In the genomic region with DNA sequence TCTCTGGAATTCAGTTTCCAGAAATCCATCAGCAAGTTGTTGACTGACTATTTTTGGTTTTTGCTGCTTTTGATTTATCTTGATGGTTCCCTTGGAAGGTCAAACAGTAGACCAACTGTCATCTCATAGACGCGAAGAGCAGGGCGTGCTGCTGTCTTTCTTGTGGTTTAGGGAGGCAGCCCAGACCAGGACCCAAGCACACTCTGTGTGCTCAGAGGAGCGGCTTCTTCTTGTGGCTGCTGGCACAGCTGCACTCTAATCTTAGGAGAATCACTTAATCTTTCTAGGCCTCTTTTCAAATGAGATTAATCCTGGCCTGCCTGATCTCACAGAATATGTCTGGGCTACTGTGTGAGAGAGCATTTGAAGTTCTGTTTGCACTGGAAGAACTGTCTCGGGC, we compare ENCODE assay signal across 17 cellular contexts.
DNase-seq lines count a peak whose midpoint lies in the region; ATAC-seq and TF ChIP-seq lines count a peak whose summit lies in the region.
"Had no signal": no experiment of that assay in that cellular context is flagged by ENCODE, and none has a peak within 500 bp of the region (broad histone marks: within the 10 kb centered on the region; RNA-seq: fewer than 3 reads in every experiment).

No MANE protein-coding gene starts in this region.

- H3K9me3 Mint-ChIP-seq in GM23338 (no peaks in the 10 kb centered on the region), nephron (no peaks in the 10 kb centered on the region)
- no peaks in the 10 kb centered on the region for H3K9me3 Mint-ChIP-seq in activated CD8-positive, alpha-beta memory T cell treated with anti-CD3 and anti-CD28 coated beads, Interleukin-2, amount 10 ng/mL, durations not matched to agents 7 days and 5 days (ENCODE audit: low read depth)
- H3K9me3 Mint-ChIP-seq: activated naive CD4-positive, alpha-beta T cell treated with anti-CD3 and anti-CD28 coated beads, Interleukin-2, amount 10 ng/mL, durations not matched to agents 7 days and 5 days had no signal

- H2AFZ ChIP-seq in GM23338, result no peak overlapping the region

- no peaks in the 10 kb centered on the region for H3K9me2 ChIP-seq in GM23338 (ENCODE audit: insufficient read depth)

- H3K79me2 ChIP-seq in GM23338 (replicated peaks; ENCODE audit: insufficient read depth), result peaks cover 20% of the 10 kb centered on the region

- no peaks in the 10 kb centered on the region for H3K9me3 ChIP-seq in sigmoid colon
- H3K9me3 ChIP-seq: left lung had no signal

- peaks cover 38% of the 10 kb centered on the region; the same call in 2 of the 3 replicates for H3K36me3 Mint-ChIP-seq in GM23338 (ENCODE audit: low read depth)
- H3K36me3 Mint-ChIP-seq in nephron (ENCODE audit: low read depth), result peaks cover 74% of the 10 kb centered on the region
- peaks cover 24% of the 10 kb centered on the region for H3K36me3 Mint-ChIP-seq in activated CD8-positive, alpha-beta memory T cell treated with anti-CD3 and anti-CD28 coated beads, Interleukin-2, amount 10 ng/mL, durations not matched to agents 7 days and 5 days

- H3K4me1 Mint-ChIP-seq in GM23338 (peaks cover 2% of the 10 kb centered on the region; the same call in 2 of the 3 replicates), nephron (peaks cover 14% of the 10 kb centered on the region)
- H3K4me1 Mint-ChIP-seq in activated CD8-positive, alpha-beta memory T cell treated with anti-CD3 and anti-CD28 coated beads, Interleukin-2, amount 10 ng/mL, durations not matched to agents 7 days and 5 days, result peaks cover 4% of the 10 kb centered on the region

- H3K4me3 Mint-ChIP-seq in GM23338 (no peak overlapping the region), nephron (no peak overlapping the region)
- no peak overlapping the region for H3K4me3 Mint-ChIP-seq in activated CD8-positive, alpha-beta memory T cell treated with anti-CD3 and anti-CD28 coated beads, Interleukin-2, amount 10 ng/mL, durations not matched to agents 7 days and 5 days
- H3K4me3 Mint-ChIP-seq: activated naive CD4-positive, alpha-beta T cell treated with anti-CD3 and anti-CD28 coated beads, Interleukin-2, amount 10 ng/mL, durations not matched to agents 7 days and 5 days had no signal

- 0 out of 2 replicates have a peak, but pooled peaks cover 9% of the 10 kb centered on the region for H4K20me1 ChIP-seq in GM23338 (replicated peaks; ENCODE audit: insufficient read depth)

- peaks cover 2% of the 10 kb centered on the region; the same call in 1 of the 2 replicates for H3F3A ChIP-seq in GM23338 (replicated peaks; ENCODE audit: low read depth)

- CTCF ChIA-PET in activated CD8-positive, alpha-beta memory T cell treated with anti-CD3 and anti-CD28 coated beads, Interleukin-2, amount 10 ng/mL, durations not matched to agents 7 days and 5 days (lab: Charles Lee), result interaction anchor here (1.4 kb wide), 1 partner anchor 23 kb away, joined by 4 read pairs; no protein-coding TSS in a partner anchor

- 60 to 82% methylated on average over 5 of the region's 5 CpGs for WGBS in sigmoid colon, 2 donors

- DNase-seq in GM23338 (ENCODE audit: low spot score), result no peak
- peak; percentile 17 for DNase-seq in NB4 (ENCODE audit: low read depth)
- no peak for DNase-seq in sigmoid colon
- DNase-seq in NCI-H69 (lab: John Stamatoyannopoulos, UW), result no peak
- no peak for DNase-seq in OCI-M2 (lab: John Stamatoyannopoulos, UW; ENCODE audit: unreplicated experiment)
- DNase-seq in activated CD8-positive, alpha-beta memory T cell treated with anti-CD3 and anti-CD28 coated beads, Interleukin-2, amount 10 ng/mL, durations not matched to agents 7 days and 5 days, result no peak
- DNase-seq: activated naive CD4-positive, alpha-beta T cell treated with anti-CD3 and anti-CD28 coated beads, Interleukin-2, amount 10 ng/mL, durations not matched to agents 7 days and 5 days; brain microvascular endothelial cell; left lung; NCI-H1105 treated with DMSO at 0.1 percent for 48 hours; stimulated activated CD4-positive, alpha-beta T cell treated with anti-CD3 and anti-CD28 coated beads, Interleukin-12 subunit alpha, Interleukin-12 subunit beta, amount 100 ng/mL, for 4 hours; stimulated activated naive CD4-positive, alpha-beta T cell; trophoblast cell had no signal

- TF ChIP-seq POLR2A in NB4 (IDR thresholded peaks at IDR 0.05; ENCODE audit: extremely low read depth, insufficient read length) (no peak), sigmoid colon (IDR thresholded peaks at IDR 0.05) (no peak)

- peaks cover 2% of the 10 kb centered on the region for H3K27me3 Mint-ChIP-seq in GM23338 (ENCODE audit: insufficient read depth, low read depth, poor library complexity)
- no peaks in the 10 kb centered on the region for H3K27me3 Mint-ChIP-seq in nephron (ENCODE audit: low read depth)
- no peaks in the 10 kb centered on the region for H3K27me3 Mint-ChIP-seq in activated CD8-positive, alpha-beta memory T cell treated with anti-CD3 and anti-CD28 coated beads, Interleukin-2, amount 10 ng/mL, durations not matched to agents 7 days and 5 days
- H3K27me3 Mint-ChIP-seq: activated naive CD4-positive, alpha-beta T cell treated with anti-CD3 and anti-CD28 coated beads, Interleukin-2, amount 10 ng/mL, durations not matched to agents 7 days and 5 days had no signal

- 0 out of 2 replicates have a peak overlapping the region, but pooled peaks have one; percentile 46 for H3K27ac ChIP-seq in GM23338 (ENCODE audit: low read depth)
- H3K27ac ChIP-seq in VCaP, result peak overlapping the region; percentile 48
- no peak overlapping the region for H3K27ac ChIP-seq in sigmoid colon
- H3K27ac ChIP-seq: brain microvascular endothelial cell, epithelial cell of prostate, left lung had no signal

- 0 out of 2 replicates have a peak, but pooled peaks cover 24% of the 10 kb centered on the region for H3K36me3 ChIP-seq in GM23338 (ENCODE audit: insufficient read depth)
- H3K36me3 ChIP-seq in sigmoid colon, result peaks cover 0 to 44% (median 13%) of the 10 kb centered on the region in 4 donors

- no peak overlapping the region for H3K4me2 ChIP-seq in GM23338

- H3K27ac Mint-ChIP-seq in GM23338 (peak overlapping the region; percentile 38; the same call in 1 of the 2 replicates), nephron (peak overlapping the region; percentile 12 to 68 (median 14))
- H3K27ac Mint-ChIP-seq in activated CD8-positive, alpha-beta memory T cell treated with anti-CD3 and anti-CD28 coated beads, Interleukin-2, amount 10 ng/mL, durations not matched to agents 7 days and 5 days, result no peak overlapping the region
- H3K27ac Mint-ChIP-seq: activated naive CD4-positive, alpha-beta T cell treated with anti-CD3 and anti-CD28 coated beads, Interleukin-2, amount 10 ng/mL, durations not matched to agents 7 days and 5 days had no signal

- ATAC-seq in GM23338, result no peak
- no peak for ATAC-seq in activated CD8-positive, alpha-beta memory T cell treated with anti-CD3 and anti-CD28 coated beads, Interleukin-2, amount 10 ng/mL, durations not matched to agents 7 days and 5 days
- ATAC-seq: activated CD4-positive, CD25-positive, alpha-beta regulatory T cell treated with anti-CD3 and anti-CD28 coated beads, Interleukin-2, amount 50 U/mL, for 24 hours; left lung had no signal

- H3K4me3 ChIP-seq in GM23338 (no peak overlapping the region), NB4 (ENCODE audit: low read depth, low read length) (no peak overlapping the region), sigmoid colon (no peak overlapping the region)
- H3K4me3 ChIP-seq: left lung had no signal

- H3K4me1 ChIP-seq in GM23338 (ENCODE audit: insufficient read depth) (peaks cover 2% of the 10 kb centered on the region), sigmoid colon (no peaks in the 10 kb centered on the region)
- H3K4me1 ChIP-seq: left lung had no signal

- TF ChIP-seq CTCF in GM23338 (conservative IDR thresholded peaks at IDR 0.05; ENCODE audit: low read depth in 2 of 2), result no peak
- no peak for TF ChIP-seq CTCF in NB4 (IDR thresholded peaks at IDR 0.05; ENCODE audit: low read depth, low read length)
- no peak for TF ChIP-seq CTCF in VCaP (conservative IDR thresholded peaks at IDR 0.05)
- TF ChIP-seq CTCF in nephron (IDR thresholded peaks at IDR 0.05; ENCODE audit: unreplicated experiment in 3 of 3), result no peak
- TF ChIP-seq CTCF in sigmoid colon (IDR thresholded peaks at IDR 0.05), result no peak

- TF ChIP-seq EP300 in sigmoid colon (IDR thresholded peaks at IDR 0.05), result no peak

- intact Hi-C loops in sigmoid colon (cut with DNase I), result no loop called here

- H3K27me3 ChIP-seq in GM23338 (ENCODE audit: insufficient read depth), result no peaks in the 10 kb centered on the region
- H3K27me3 ChIP-seq in sigmoid colon, result no peaks in the 10 kb centered on the region
- H3K27me3 ChIP-seq: brain microvascular endothelial cell, left lung had no signal

TF ChIP-seq in GM23338, 12 proteins besides CTCF, POLR2A, EP300 and RAD21 (continues in another document):
- TF ChIP-seq POLR2AphosphoS5 (IDR thresholded peaks at IDR 0.05; ENCODE audit: low read depth), result no peak
- no peak for TF ChIP-seq EZH2 (IDR thresholded peaks at IDR 0.05; ENCODE audit: low read depth, unreplicated experiment)
- TF ChIP-seq EZH2phosphoT487 (IDR thresholded peaks at IDR 0.05; ENCODE audit: unreplicated experiment), result no peak
- no peak for TF ChIP-seq ZNF331 (CRISPR knock-in tag; IDR thresholded peaks at IDR 0.05; ENCODE audit: low read depth)

Comparison
In these comparisons a context has a peak if more than half of its experiments do, and no peak if none do; other contexts are left out.
1. H3K27ac ChIP-seq: peak in GM23338 (single experiment) and VCaP (single experiment); none in sigmoid colon (0 of 4).